ENCODE assay signal across 21 cellular contexts in the genomic region with DNA sequence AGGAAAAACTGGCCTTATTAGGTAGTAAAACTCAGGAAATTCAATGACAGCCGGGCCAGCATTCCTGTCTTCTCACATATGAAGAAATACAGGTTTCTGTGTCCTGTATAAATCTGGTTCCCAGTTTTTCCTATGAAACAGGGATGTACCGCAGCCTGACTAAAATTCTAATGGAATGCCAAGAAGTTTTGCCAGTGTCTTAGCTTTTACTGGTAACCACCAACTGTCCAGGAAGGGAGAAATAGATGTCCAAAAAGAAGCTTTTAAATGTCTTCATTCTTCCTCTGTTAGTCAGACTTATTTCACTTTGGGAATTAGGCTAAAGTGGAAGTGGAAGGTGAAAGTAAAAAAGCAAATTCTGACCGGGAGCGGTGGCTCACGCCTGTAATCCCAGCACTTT.
"Had no signal": no experiment of that assay in that cellular context is flagged by ENCODE, and none has a peak within 500 bp of the region (broad histone marks: within the 10 kb centered on the region; RNA-seq: fewer than 3 reads in every experiment).

No MANE protein-coding gene starts in this region.

- H3K9me3 ChIP-seq: breast epithelium, esophagus muscularis mucosa, gastrocnemius medialis, heart right ventricle, prostate gland, right lobe of liver had no signal

- ATAC-seq: gastrocnemius medialis, heart right ventricle, left lobe of liver, right lobe of liver had no signal

- H3K4me3 ChIP-seq: breast epithelium, dorsolateral prefrontal cortex, esophagus muscularis mucosa, gastrocnemius medialis, heart right ventricle, prostate gland, right lobe of liver had no signal

- H3K27me3 Mint-ChIP-seq: activated naive CD4-positive, alpha-beta T cell treated with anti-CD3 and anti-CD28 coated beads, Interleukin-2, amount 50 U/mL, for 24 hours; type B pancreatic cell had no signal

- H3K27ac Mint-ChIP-seq: activated naive CD4-positive, alpha-beta T cell treated with anti-CD3 and anti-CD28 coated beads, Interleukin-2, amount 50 U/mL, for 24 hours; activated T-cell treated with anti-CD3 and anti-CD28 coated beads, Interleukin-2, amount 50 U/mL, for 24 hours; nephron; type B pancreatic cell had no signal

- H3K9me3 Mint-ChIP-seq: activated naive CD4-positive, alpha-beta T cell treated with anti-CD3 and anti-CD28 coated beads, Interleukin-2, amount 50 U/mL, for 24 hours had no signal

- H3K27me3 ChIP-seq: esophagus muscularis mucosa, gastrocnemius medialis, heart right ventricle, right lobe of liver had no signal

- H3K36me3 ChIP-seq: breast epithelium, esophagus muscularis mucosa, gastrocnemius medialis, heart right ventricle, prostate gland, right lobe of liver, WERI-Rb-1 had no signal

- DNase-seq: activated CD4-positive, alpha-beta T cell treated with anti-CD3 and anti-CD28 coated beads for 4 hours; activated effector memory CD4-positive, alpha-beta T cell treated with Interleukin-2 at 50 U/mL for 16 hours; activated T-cell treated with anti-CD3 and anti-CD28 coated beads, Interleukin-2, amount 50 U/mL, for 24 hours; dorsolateral prefrontal cortex; gastrocnemius medialis; heart right ventricle; islet precursor cell; occipital lobe; right lobe of liver; stimulated activated CD4-positive, alpha-beta T cell treated with anti-CD3 and anti-CD28 coated beads, Interleukin-2, amount 100 ng/mL, for 24 hours; stimulated activated naive CD4-positive, alpha-beta T cell; substantia nigra; T-helper 9 cell; WERI-Rb-1 had no signal

- H3K27ac ChIP-seq: breast epithelium, dorsolateral prefrontal cortex, esophagus muscularis mucosa, gastrocnemius medialis, heart right ventricle, prostate gland, right lobe of liver, WERI-Rb-1 had no signal

- H3K4me3 Mint-ChIP-seq: activated naive CD4-positive, alpha-beta T cell treated with anti-CD3 and anti-CD28 coated beads, Interleukin-2, amount 50 U/mL, for 24 hours; activated T-cell treated with anti-CD3 and anti-CD28 coated beads, Interleukin-2, amount 50 U/mL, for 24 hours; nephron; type B pancreatic cell had no signal

- H3K36me3 Mint-ChIP-seq: activated naive CD4-positive, alpha-beta T cell treated with anti-CD3 and anti-CD28 coated beads, Interleukin-2, amount 50 U/mL, for 24 hours; type B pancreatic cell had no signal

- H3K4me1 ChIP-seq: breast epithelium, gastrocnemius medialis, prostate gland, right lobe of liver had no signal
